1 cellular context compared by ENCODE assay signal in genomic region chr13:99978781-99979452, GRCh38.
A peak's percentile ranks its signal among the peaks of the same experiment; 100 is the strongest.
TF ChIP-seq lines count a peak whose summit lies in the region.

No MANE protein-coding gene starts in this region.

TF ChIP-seq in WTC11, 78 proteins besides CTCF, POLR2A, EP300 and RAD21 (continued from another document):
- TF ChIP-seq ZNF281 (CRISPR knock-in tag; IDR thresholded peaks at IDR 0.05) (peak; percentile 28; the same call in 1 of the 2 replicates), ATF1 (CRISPR knock-in tag; IDR thresholded peaks at IDR 0.05) (no peak), FOXP1 (CRISPR knock-in tag; IDR thresholded peaks at IDR 0.05; ENCODE audit: borderline replicate concordance) (0 out of 2 replicates have a peak, but pooled peaks have one; percentile 49), ZNF121 (CRISPR knock-in tag; IDR thresholded peaks at IDR 0.05) (no peak), GABPB1 (CRISPR knock-in tag; IDR thresholded peaks at IDR 0.05) (no peak), NR1H2 (CRISPR knock-in tag; IDR thresholded peaks at IDR 0.05) (no peak)
